ENCODE assay signal across 11 cellular contexts in genomic region chr1:94538243-94538827, GRCh38. TPM values are rescaled to one million over a fixed set of nuclear protein-coding genes. Genes with fewer than 3 reads are reported as not detected.
A peak's percentile ranks its signal among the peaks of the same experiment; 100 is the strongest.
DNase-seq lines count a peak whose midpoint lies in the region; ATAC-seq and TF ChIP-seq lines count a peak whose summit lies in the region.
"Had no signal": no experiment of that assay in that cellular context is flagged by ENCODE, and none has a peak within 500 bp of the region (broad histone marks: within the 10 kb centered on the region; RNA-seq: fewer than 3 reads in every experiment).

No MANE protein-coding gene starts in this region.

- H3K4me1 ChIP-seq in PC-3 (ENCODE audit: insufficient read depth, low read length): peaks cover 48% of the 10 kb centered on the region
- H3K4me1 ChIP-seq in muscle layer of duodenum (ENCODE audit: control insufficient read depth in 1 of 2, insufficient read depth in 2 of 2, low read length in 2 of 2): peaks cover 4 to 22% of the 10 kb centered on the region in 2 donors
- H3K4me1 ChIP-seq in tibial artery: peaks cover 0 to 39% (median 11%) of the 10 kb centered on the region in 4 donors

- H3K9me2 ChIP-seq in PC-3 (replicated peaks; ENCODE audit: low read length): no peaks in the 10 kb centered on the region

- no TSS peak for BruUV-seq in PC-3 (replicated peaks; lab: Mats Ljungman, UMichigan)

- peak overlapping the region; percentile 78; the same call in 1 of the 2 replicates for H3K4me2 ChIP-seq in PC-3 (ENCODE audit: low read length)

- H3K27me3 ChIP-seq in PC-3 (ENCODE audit: low read length) (no peaks in the 10 kb centered on the region), dorsolateral prefrontal cortex (peaks cover 0 to 18% (median 0%) of the 10 kb centered on the region in 45 donors), muscle layer of duodenum (ENCODE audit: low read depth, low read length) (no peaks in the 10 kb centered on the region), tibial artery (no peaks in the 10 kb centered on the region)

- no peaks in the 10 kb centered on the region for H3K9me3 ChIP-seq in PC-3 (ENCODE audit: low read length)
- no peaks in the 10 kb centered on the region for H3K9me3 ChIP-seq in muscle layer of duodenum (ENCODE audit: control insufficient read depth in 1 of 2, low read length in 2 of 2)
- H3K9me3 ChIP-seq in tibial artery: no peaks in the 10 kb centered on the region

- no peak overlapping the region for H3K4me3 ChIP-seq in PC-3 (ENCODE audit: low read length)
- peak overlapping the region in 57 of 59 donors; percentile 7 to 84 (median 70) for H3K4me3 ChIP-seq in dorsolateral prefrontal cortex
- peak overlapping the region; percentile 71 to 88 for H3K4me3 ChIP-seq in muscle layer of duodenum (ENCODE audit: low read depth in 1 of 2, low read length in 2 of 2)
- peak overlapping the region; percentile 68 to 76 for H3K4me3 ChIP-seq in tibial artery

- POLR2A ChIA-PET in PC-3 (lab: Charles Lee; ENCODE audit: unreplicated experiment): no interaction called here

- DNase-seq in PC-3: no peak
- DNase-seq in dorsolateral prefrontal cortex: no peak
- no peak for DNase-seq in tibial artery
- DNase-seq in erythroblast (lab: John Stamatoyannopoulos, UW): no peak
- DNase-seq in NCI-H226: no peak
- DNase-seq: activated naive CD4-positive, alpha-beta T cell treated with anti-CD3 and anti-CD28 coated beads, Interleukin-2, amount 10 ng/mL, durations not matched to agents 7 days and 5 days; DMS 273 treated with DMSO at 0.1 percent for 48 hours; NCI-H187 had no signal

- H3F3A ChIP-seq in PC-3 (ENCODE audit: low read length, unreplicated experiment): no peaks in the 10 kb centered on the region

- H3K27ac ChIP-seq in PC-3 (ENCODE audit: low read length) (no peak overlapping the region), dorsolateral prefrontal cortex (peak overlapping the region in 30 of 59 donors; percentile 1 to 94 (median 56)), muscle layer of duodenum (ENCODE audit: low read length) (peak overlapping the region; percentile 67), tibial artery (peak overlapping the region in 1 of 2 donors; percentile 18)

- H2AFZ ChIP-seq in PC-3 (ENCODE audit: low read length): no peak overlapping the region

- no peak for TF ChIP-seq CTCF in PC-3 (conservative IDR thresholded peaks at IDR 0.05; ENCODE audit: low read depth, low read length)
- TF ChIP-seq CTCF in dorsolateral prefrontal cortex (IDR thresholded peaks at IDR 0.05 in 54 of 56, conservative IDR thresholded peaks at IDR 0.05 in 2 of 56; ENCODE audit: low read depth in 1 of 56, partially characterized antibody in 56 of 56): no peak
- TF ChIP-seq CTCF in tibial artery (IDR thresholded peaks at IDR 0.05): no peak

- peaks cover 10% of the 10 kb centered on the region for H3K79me2 ChIP-seq in PC-3 (ENCODE audit: low read length)

- H3K9ac ChIP-seq in PC-3 (ENCODE audit: low read length): no peak overlapping the region

- H4K20me1 ChIP-seq in PC-3 (ENCODE audit: low read length): no peaks in the 10 kb centered on the region

- ATAC-seq in PC-3 (no peak), GM18858 (IDR thresholded peaks at IDR 0.05; ENCODE audit: unreplicated experiment) (no peak), GM21526 (IDR thresholded peaks at IDR 0.05; ENCODE audit: low FRiP score, unreplicated experiment) (no peak)

- intact Hi-C loops in PC-3 (cut with micrococcal nuclease): loop anchor here (10.0 kb wide), 1 partner anchor 506 kb away; no protein-coding TSS in a partner anchor
- intact Hi-C loops in dorsolateral prefrontal cortex (cut with DNase I): loop anchor here in 1 of 2 donors (5.0 kb wide), 1 partner anchor 64 kb away; no protein-coding TSS in a partner anchor
- intact Hi-C loops in tibial artery (cut with DNase I; ENCODE audit: low total_unique reads): no loop called here

- H3K36me3 ChIP-seq in PC-3 (ENCODE audit: low read depth, low read length): peaks cover 8% of the 10 kb centered on the region; the same call in 1 of the 2 replicates
- peaks cover 13 to 18% of the 10 kb centered on the region in 2 donors for H3K36me3 ChIP-seq in muscle layer of duodenum (ENCODE audit: control insufficient read depth in 1 of 2, insufficient read depth in 2 of 2, low read length in 2 of 2)
- peaks cover 0 to 21% (median 15%) of the 10 kb centered on the region in 3 donors for H3K36me3 ChIP-seq in tibial artery

- no peak for TF ChIP-seq POLR2A in erythroblast (IDR thresholded peaks at IDR 0.05; ENCODE audit: low read length)

- CTCF ChIA-PET in PC-3 (lab: Charles Lee): no interaction called here

RNA-seq across cellular contexts. Expression of gene F3, which starts 3.2 kb away (rescaled TPM):
- total RNA-seq in PC-3 (2014; rRNA removed): 8.0 and 8.5 TPM in 2 replicates
- total RNA-seq in dorsolateral prefrontal cortex: 100 to 1,000 TPM in 30 of 120 experiments, 10 to 100 TPM in 90; 22.0 to 366 (median 64.5) TPM
